Comparison of ENCODE assay signal across 29 cellular contexts in the genomic region with DNA sequence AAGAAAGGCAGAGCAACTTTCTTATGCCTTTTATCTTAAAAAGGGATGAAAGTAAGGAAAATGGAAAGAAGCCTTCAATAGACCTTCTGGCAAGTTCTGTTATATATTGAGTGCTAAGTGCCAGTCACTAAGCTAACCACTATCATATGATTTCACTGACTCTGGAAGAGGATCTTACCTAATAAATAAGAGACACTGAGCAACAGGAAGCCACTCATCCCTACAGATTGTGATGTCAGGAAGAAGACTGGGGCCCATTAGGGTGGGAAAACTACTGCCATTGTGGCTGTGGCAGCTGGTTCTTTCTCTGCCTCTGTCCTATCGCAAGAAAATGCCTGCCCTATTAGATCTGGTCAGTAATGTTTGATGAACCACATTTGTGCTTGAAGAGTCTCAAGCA.
"Had no signal": no experiment of that assay in that cellular context is flagged by ENCODE, and none has a peak within 500 bp of the region (broad histone marks: within the 10 kb centered on the region; RNA-seq: fewer than 3 reads in every experiment).

No MANE protein-coding gene starts in this region.

- H3K9me3 ChIP-seq: pancreas, psoas muscle, thyroid gland, upper lobe of left lung had no signal

- H3K27ac Mint-ChIP-seq: activated CD4-positive, alpha-beta memory T cell treated with anti-CD3 and anti-CD28 coated beads for 36 hours; activated CD4-positive, alpha-beta T cell treated with anti-CD3 and anti-CD28 coated beads, Interleukin-2, amount 10 ng/mL, durations not matched to agents 24 days and 14 days; activated T-cell treated with anti-CD3 and anti-CD28 coated beads, Interleukin-2, amount 50 U/mL, for 24 hours; nephron progenitor cell; stimulated activated memory B cell treated with anti-CD40 and anti-IgM and Interleukin-4, amounts not matched to agents 10 μg/mL and 1 μg/mL and 100 μg/mL, for 72 hours; stimulated activated naive CD8-positive, alpha-beta T cell treated with anti-CD3 and anti-CD28 coated beads, Interleukin-15, amount 100 ng/mL, for 72 hours; T-helper 2 cell treated with Interferon-gamma antibody and Interleukin-4, amounts not matched to agents 5 μg/mL and 100 μg/mL, for 36 hours had no signal

- H3K27ac ChIP-seq: brain microvascular endothelial cell, coronary artery, dorsolateral prefrontal cortex, pancreas, psoas muscle, thyroid gland, upper lobe of left lung, VCaP had no signal

- H3K4me3 ChIP-seq: coronary artery, dorsolateral prefrontal cortex, pancreas, psoas muscle, smooth muscle cell, thyroid gland, upper lobe of left lung had no signal

- H3K4me3 Mint-ChIP-seq: activated CD4-positive, alpha-beta memory T cell treated with anti-CD3 and anti-CD28 coated beads for 36 hours; activated CD4-positive, alpha-beta T cell treated with anti-CD3 and anti-CD28 coated beads, Interleukin-2, amount 10 ng/mL, durations not matched to agents 24 days and 14 days; activated T-cell treated with anti-CD3 and anti-CD28 coated beads, Interleukin-2, amount 50 U/mL, for 24 hours; nephron progenitor cell; stimulated activated memory B cell treated with anti-CD40 and anti-IgM and Interleukin-4, amounts not matched to agents 10 μg/mL and 1 μg/mL and 100 μg/mL, for 72 hours; stimulated activated naive CD8-positive, alpha-beta T cell treated with anti-CD3 and anti-CD28 coated beads, Interleukin-15, amount 100 ng/mL, for 72 hours; T-helper 2 cell treated with Interferon-gamma antibody and Interleukin-4, amounts not matched to agents 5 μg/mL and 100 μg/mL, for 36 hours had no signal

- DNase-seq: activated CD4-positive, alpha-beta memory T cell treated with anti-CD3 and anti-CD28 coated beads for 36 hours; activated CD4-positive, alpha-beta T cell treated with anti-CD3 and anti-CD28 coated beads, Interleukin-2, amount 10 ng/mL, durations not matched to agents 24 days and 14 days; activated CD8-positive, alpha-beta memory T cell treated with anti-CD3 and anti-CD28 coated beads, Interleukin-2, amount 50 U/mL, for 48 hours; activated gamma-delta T cell treated with Interleukin-2 at 50 U/mL for 16 hours; activated naive CD4-positive, alpha-beta T cell treated with anti-CD3 and anti-CD28 coated beads, Interleukin-2, amount 50 U/mL, for 16 hours; activated T-cell treated with anti-CD3 and anti-CD28 coated beads, Interleukin-2, amount 50 U/mL, for 24 hours; amniotic stem cell; brain microvascular endothelial cell; dorsolateral prefrontal cortex; effector memory CD4-positive, alpha-beta T cell; head of caudate nucleus; hippocampal formation; left cardiac atrium; left ventricle myocardium superior; nephron progenitor cell; pancreas; psoas muscle; stimulated activated CD4-positive, alpha-beta T cell treated with anti-CD3 and anti-CD28 coated beads, Interleukin-1b, Interleukin-23, amount 100 ng/mL, for 48 hours; stimulated activated CD4-positive, alpha-beta T cell treated with anti-CD3 and anti-CD28 coated beads, Interleukin-4, amount 100 ng/mL, for 4 hours; stimulated activated CD8-positive, alpha-beta memory T cell treated with anti-CD3 and anti-CD28 coated beads, Interleukin-4, amount 100 ng/mL, for 48 hours; stimulated activated naive CD8-positive, alpha-beta T cell treated with anti-CD3 and anti-CD28 coated beads, Interleukin-15, amount 100 ng/mL, for 72 hours; substantia nigra; thyroid gland; upper lobe of left lung had no signal

- H3K4me2 ChIP-seq: smooth muscle cell had no signal

- H3K27me3 ChIP-seq: brain microvascular endothelial cell, dorsolateral prefrontal cortex, pancreas, thyroid gland, upper lobe of left lung had no signal

- H3K4me1 ChIP-seq: pancreas, psoas muscle, thyroid gland, upper lobe of left lung had no signal

- H3K36me3 ChIP-seq: brain microvascular endothelial cell, pancreas, thyroid gland, upper lobe of left lung had no signal

- H3K27me3 Mint-ChIP-seq: activated CD4-positive, alpha-beta memory T cell treated with anti-CD3 and anti-CD28 coated beads for 36 hours; activated CD4-positive, alpha-beta T cell treated with anti-CD3 and anti-CD28 coated beads, Interleukin-2, amount 10 ng/mL, durations not matched to agents 24 days and 14 days; activated T-cell treated with anti-CD3 and anti-CD28 coated beads, Interleukin-2, amount 50 U/mL, for 24 hours; stimulated activated memory B cell treated with anti-CD40 and anti-IgM and Interleukin-4, amounts not matched to agents 10 μg/mL and 1 μg/mL and 100 μg/mL, for 72 hours; stimulated activated naive CD8-positive, alpha-beta T cell treated with anti-CD3 and anti-CD28 coated beads, Interleukin-15, amount 100 ng/mL, for 72 hours had no signal

- ATAC-seq: left ventricle myocardium superior; pancreas; psoas muscle; stimulated activated memory B cell treated with anti-CD40 and anti-IgM and Interleukin-4, amounts not matched to agents 10 μg/mL and 1 μg/mL and 100 μg/mL, for 72 hours; stimulated activated naive CD8-positive, alpha-beta T cell treated with anti-CD3 and anti-CD28 coated beads, Interleukin-15, amount 100 ng/mL, for 72 hours had no signal

- FAIRE-seq: pancreas had no signal

- H3K9me3 Mint-ChIP-seq: activated CD4-positive, alpha-beta memory T cell treated with anti-CD3 and anti-CD28 coated beads for 36 hours; nephron progenitor cell; stimulated activated memory B cell treated with anti-CD40 and anti-IgM and Interleukin-4, amounts not matched to agents 10 μg/mL and 1 μg/mL and 100 μg/mL, for 72 hours had no signal

- H3K4me1 Mint-ChIP-seq: nephron progenitor cell had no signal
